7 cellular contexts compared by ENCODE assay signal in genomic region chr21:44912506-44913412, GRCh38. TPM values are rescaled to one million over a fixed set of nuclear protein-coding genes. Genes with fewer than 3 reads are reported as not detected.
DNase-seq lines count a peak whose midpoint lies in the region; ATAC-seq and TF ChIP-seq lines count a peak whose summit lies in the region.
"Not testable (repeated sequence)": the region's sequence is repeated elsewhere in the genome, so short reads cannot be mapped to it uniquely, and the experiment has no call there.

No MANE protein-coding gene starts in this region.

- H3K27ac Mint-ChIP-seq in activated CD4-positive, alpha-beta memory T cell treated with anti-CD3 and anti-CD28 coated beads for 36 hours = peak overlapping the region; percentile 95
- H3K27ac Mint-ChIP-seq in activated naive CD4-positive, alpha-beta T cell treated with anti-CD3 and anti-CD28 coated beads, Interleukin-2, amount 50 U/mL, for 72 hours = peak overlapping the region; percentile 87 to 97
- H3K27ac Mint-ChIP-seq in stimulated activated memory B cell treated with anti-CD40 and anti-IgM and Interleukin-4, amounts not matched to agents 10 μg/mL and 1 μg/mL and 100 μg/mL, for 72 hours = peak overlapping the region; percentile 87

- not testable (repeated sequence) for TF ChIP-seq POLR2A in esophagus muscularis mucosa (IDR thresholded peaks at IDR 0.05; ENCODE audit: low read depth)

- not testable (repeated sequence) for H3K9me3 ChIP-seq in RWPE2 (ENCODE audit: severe bottlenecking); esophagus muscularis mucosa; mucosa of rectum (ENCODE audit: control insufficient read depth in 2 of 2, low read length in 2 of 2)

- H3K27ac ChIP-seq in HL-60 (replicated peaks) (peak overlapping the region; percentile 86), RWPE2 (ENCODE audit: poor library complexity, severe bottlenecking) (peak overlapping the region; percentile 95), esophagus muscularis mucosa (replicated peaks in 1 of 4) (peak overlapping the region in 3 of 4 donors; percentile 60 to 88 (median 85)), mucosa of rectum (ENCODE audit: low read depth in 2 of 2, low read length in 2 of 2) (peak overlapping the region; percentile 50 to 56)

- peak overlapping the region; percentile 82 for H3K4me3 Mint-ChIP-seq in activated CD4-positive, alpha-beta memory T cell treated with anti-CD3 and anti-CD28 coated beads for 36 hours
- not testable (repeated sequence) for H3K4me3 Mint-ChIP-seq in stimulated activated memory B cell treated with anti-CD40 and anti-IgM and Interleukin-4, amounts not matched to agents 10 μg/mL and 1 μg/mL and 100 μg/mL, for 72 hours

- not testable (repeated sequence) for H3K4me3 ChIP-seq in HL-60 (replicated peaks; ENCODE audit: insufficient read depth, low read length); RWPE2 (ENCODE audit: severe bottlenecking); esophagus muscularis mucosa; mucosa of rectum (ENCODE audit: low read length in 2 of 2)

- not testable (repeated sequence) for ATAC-seq in RWPE2 (ENCODE audit: low read depth); activated naive CD4-positive, alpha-beta T cell treated with anti-CD3 and anti-CD28 coated beads, Interleukin-2, amount 50 U/mL, for 72 hours; stimulated activated memory B cell treated with anti-CD40 and anti-IgM and Interleukin-4, amounts not matched to agents 10 μg/mL and 1 μg/mL and 100 μg/mL, for 72 hours

- not testable (repeated sequence) for H3K27me3 Mint-ChIP-seq in activated CD4-positive, alpha-beta memory T cell treated with anti-CD3 and anti-CD28 coated beads for 36 hours; stimulated activated memory B cell treated with anti-CD40 and anti-IgM and Interleukin-4, amounts not matched to agents 10 μg/mL and 1 μg/mL and 100 μg/mL, for 72 hours

- H3K36me3 ChIP-seq in RWPE2 (ENCODE audit: low read depth); esophagus muscularis mucosa; mucosa of rectum (ENCODE audit: control insufficient read depth in 2 of 2, insufficient read depth in 2 of 2, low read length in 2 of 2): not testable (repeated sequence)

- peak overlapping the region in 1 of 2 donors; percentile 14 for H3K9ac ChIP-seq in mucosa of rectum (ENCODE audit: low read depth in 1 of 2, low read length in 2 of 2)

- not testable (repeated sequence) for H3K27me3 ChIP-seq in HL-60 (ENCODE audit: insufficient read depth, poor library complexity, severe bottlenecking); RWPE2 (ENCODE audit: insufficient read depth, poor library complexity, severe bottlenecking); esophagus muscularis mucosa; mucosa of rectum (ENCODE audit: control insufficient read depth in 2 of 2, insufficient read depth in 2 of 2, low read length in 2 of 2)

- H3K4me1 ChIP-seq in RWPE2 (ENCODE audit: insufficient read depth, poor library complexity, severe bottlenecking) (peaks cover 51% of the 10 kb centered on the region), esophagus muscularis mucosa (peaks cover 16 to 65% (median 50%) of the 10 kb centered on the region in 4 donors), mucosa of rectum (ENCODE audit: control insufficient read depth in 2 of 2, insufficient read depth in 2 of 2, low read length in 2 of 2) (peaks cover 20 to 33% of the 10 kb centered on the region in 2 donors)

- intact Hi-C loops in activated CD4-positive, alpha-beta memory T cell treated with anti-CD3 and anti-CD28 coated beads for 36 hours (cut with micrococcal nuclease) = loop anchor here (1.0 kb wide), 1 partner anchor 8 kb away; the partner anchor contains the start of gene ITGB2
- intact Hi-C loops in esophagus muscularis mucosa (cut with DNase I) = not testable (repeated sequence)

- TF ChIP-seq EP300 in esophagus muscularis mucosa (IDR thresholded peaks at IDR 0.05) = not testable (repeated sequence)

- not testable (repeated sequence) for H3K9me3 Mint-ChIP-seq in activated CD4-positive, alpha-beta memory T cell treated with anti-CD3 and anti-CD28 coated beads for 36 hours; activated naive CD4-positive, alpha-beta T cell treated with anti-CD3 and anti-CD28 coated beads, Interleukin-2, amount 50 U/mL, for 72 hours; stimulated activated memory B cell treated with anti-CD40 and anti-IgM and Interleukin-4, amounts not matched to agents 10 μg/mL and 1 μg/mL and 100 μg/mL, for 72 hours

- CTCF ChIA-PET in activated CD4-positive, alpha-beta memory T cell treated with anti-CD3 and anti-CD28 coated beads for 36 hours (lab: Charles Lee) = interaction anchor here (1.3 to 5.9 kb wide), 9 partner anchors 14 to 112 kb away, joined by 4 to 42 read pairs (median 16); partner anchors contain the start of genes PTTG1IP and UBE2G2

- not testable (repeated sequence) for TF ChIP-seq CTCF in HL-60 (IDR thresholded peaks at IDR 0.05; ENCODE audit: insufficient read depth, low read length); RWPE2 (IDR thresholded peaks at IDR 0.05; ENCODE audit: poor library complexity, severe bottlenecking); esophagus muscularis mucosa (IDR thresholded peaks at IDR 0.05)

- H3K4me1 Mint-ChIP-seq in activated CD4-positive, alpha-beta memory T cell treated with anti-CD3 and anti-CD28 coated beads for 36 hours (ENCODE audit: low read depth) = peaks cover 71% of the 10 kb centered on the region
- peaks cover 93% of the 10 kb centered on the region for H3K4me1 Mint-ChIP-seq in stimulated activated memory B cell treated with anti-CD40 and anti-IgM and Interleukin-4, amounts not matched to agents 10 μg/mL and 1 μg/mL and 100 μg/mL, for 72 hours

- H3K36me3 Mint-ChIP-seq in activated CD4-positive, alpha-beta memory T cell treated with anti-CD3 and anti-CD28 coated beads for 36 hours = peaks cover 25% of the 10 kb centered on the region
- peaks cover 4 to 17% of the 10 kb centered on the region in 2 donors for H3K36me3 Mint-ChIP-seq in activated naive CD4-positive, alpha-beta T cell treated with anti-CD3 and anti-CD28 coated beads, Interleukin-2, amount 50 U/mL, for 72 hours
- H3K36me3 Mint-ChIP-seq in stimulated activated memory B cell treated with anti-CD40 and anti-IgM and Interleukin-4, amounts not matched to agents 10 μg/mL and 1 μg/mL and 100 μg/mL, for 72 hours = peaks cover 26% of the 10 kb centered on the region

- 70% methylated on average over 8 of the region's 25 CpGs for WGBS in esophagus muscularis mucosa

- DNase-seq in HL-60 (ENCODE audit: low read depth in 1 of 2, low spot score in 1 of 2); RWPE2 (ENCODE audit: low spot score); activated CD4-positive, alpha-beta memory T cell treated with anti-CD3 and anti-CD28 coated beads for 36 hours; activated naive CD4-positive, alpha-beta T cell treated with anti-CD3 and anti-CD28 coated beads, Interleukin-2, amount 50 U/mL, for 72 hours (ENCODE audit: low spot score in 2 of 2); esophagus muscularis mucosa (ENCODE audit: extremely low spot score): not testable (repeated sequence)

- POLR2A ChIA-PET in activated CD4-positive, alpha-beta memory T cell treated with anti-CD3 and anti-CD28 coated beads for 36 hours (lab: Charles Lee) = interaction anchor here (1.4 to 4.6 kb wide), 5 partner anchors 15 to 27 kb away, joined by 4 to 36 read pairs (median 6); partner anchors contain the start of gene SLX9

RNA-seq across cellular contexts. Expression of gene ITGB2, which starts 7.9 kb away (rescaled TPM):
- total RNA-seq in activated CD4-positive, alpha-beta memory T cell treated with anti-CD3 and anti-CD28 coated beads for 36 hours = 100 to 1,000 TPM; 242 to 247 TPM
- 100 to 1,000 TPM; 151 to 272 TPM for total RNA-seq in activated naive CD4-positive, alpha-beta T cell treated with anti-CD3 and anti-CD28 coated beads, Interleukin-2, amount 50 U/mL, for 72 hours
- total RNA-seq in esophagus muscularis mucosa = 100 to 1,000 TPM in 1 of 4 donors, 10 to 100 TPM in 3; 33.2 to 110 (median 44.0) TPM

RNA-seq across cellular contexts. Expression of gene SLX9, which starts 27.1 kb away (rescaled TPM):
- 10 to 100 TPM; 60.7 to 64.6 TPM for total RNA-seq in activated CD4-positive, alpha-beta memory T cell treated with anti-CD3 and anti-CD28 coated beads for 36 hours
- total RNA-seq in activated naive CD4-positive, alpha-beta T cell treated with anti-CD3 and anti-CD28 coated beads, Interleukin-2, amount 50 U/mL, for 72 hours = 10 to 100 TPM; 25.3 to 63.9 TPM
- total RNA-seq in esophagus muscularis mucosa = 10 to 100 TPM; 20.8 to 59.3 (median 27.6) TPM

RNA-seq across cellular contexts. Expression of gene PTTG1IP, which starts 39.3 kb away (rescaled TPM):
- total RNA-seq in activated CD4-positive, alpha-beta memory T cell treated with anti-CD3 and anti-CD28 coated beads for 36 hours = 10 to 100 TPM; 43.0 to 44.4 TPM
- 10 to 100 TPM; 61.7 to 99.8 TPM for total RNA-seq in activated naive CD4-positive, alpha-beta T cell treated with anti-CD3 and anti-CD28 coated beads, Interleukin-2, amount 50 U/mL, for 72 hours
- total RNA-seq in esophagus muscularis mucosa = 100 to 1,000 TPM; 222 to 382 (median 302) TPM
